ENCODE assay signal across 24 cellular contexts in genomic region chr9:38251036-38251335, GRCh38.
"Had no signal": no experiment of that assay in that cellular context is flagged by ENCODE, and none has a peak within 500 bp of the region (broad histone marks: within the 10 kb centered on the region; RNA-seq: fewer than 3 reads in every experiment).

No MANE protein-coding gene starts in this region.

- H3K4me3 ChIP-seq: left lung, lower lobe of right lung, mucosa of descending colon, right lobe of liver, tibial nerve had no signal

- H3K9me3 Mint-ChIP-seq: activated naive CD4-positive, alpha-beta T cell treated with anti-CD3 and anti-CD28 coated beads, Interleukin-2, amount 50 U/mL, for 72 hours; activated T-cell treated with anti-CD3 and anti-CD28 coated beads, Interleukin-2, amount 50 U/mL, for 72 hours; central memory CD8-positive, alpha-beta T cell; dendritic cell treated with granulocyte-macrophage colony-stimulating factor and Interleukin-4, amounts not matched to agents 40 ng/mL and 50 ng/mL, for 4 days; natural killer cell treated with Interleukin-12 subunit alpha and Interleukin-12 subunit beta and Interleukin-15 and Interleukin-18, amount 100 ng/mL, for 72 hours had no signal

- H3K4me1 Mint-ChIP-seq: activated CD4-positive, alpha-beta T cell treated with anti-CD3 and anti-CD28 coated beads for 36 hours; activated CD8-positive, alpha-beta memory T cell treated with anti-CD3 and anti-CD28 coated beads, Interleukin-2, amount 10 ng/mL, durations not matched to agents 7 days and 5 days; central memory CD8-positive, alpha-beta T cell had no signal

- DNase-seq: activated CD4-positive, alpha-beta T cell treated with anti-CD3 and anti-CD28 coated beads for 36 hours; activated CD4-positive, CD25-positive, alpha-beta regulatory T cell; activated CD8-positive, alpha-beta memory T cell treated with anti-CD3 and anti-CD28 coated beads, Interleukin-2, amount 10 ng/mL, durations not matched to agents 7 days and 5 days; activated CD8-positive, alpha-beta T cell treated with anti-CD3 and anti-CD28 coated beads, Interleukin-2, amount 10 ng/mL, durations not matched to agents 7 days and 5 days; activated naive CD4-positive, alpha-beta T cell; activated T-cell treated with anti-CD3 and anti-CD28 coated beads for 4 hours; activated T-cell treated with anti-CD3 and anti-CD28 coated beads, Interleukin-2, amount 50 U/mL, for 72 hours; endodermal cell; foreskin keratinocyte; left lung; lower lobe of right lung; mesenchymal stem cell; mucosa of descending colon; right lobe of liver; stimulated activated CD4-positive, alpha-beta T cell treated with anti-CD3 and anti-CD28 coated beads, Interleukin-2, amount 100 ng/mL, for 48 hours; stimulated activated naive CD4-positive, alpha-beta T cell treated with Interleukin-2 at 50 U/mL for 16 hours had no signal

- H3K27ac Mint-ChIP-seq: activated CD4-positive, alpha-beta T cell treated with anti-CD3 and anti-CD28 coated beads for 36 hours; activated CD8-positive, alpha-beta memory T cell treated with anti-CD3 and anti-CD28 coated beads, Interleukin-2, amount 10 ng/mL, durations not matched to agents 7 days and 5 days; activated CD8-positive, alpha-beta T cell treated with anti-CD3 and anti-CD28 coated beads, Interleukin-2, amount 10 ng/mL, durations not matched to agents 7 days and 5 days; activated naive CD4-positive, alpha-beta T cell treated with anti-CD3 and anti-CD28 coated beads, Interleukin-2, amount 50 U/mL, for 72 hours; activated T-cell treated with anti-CD3 and anti-CD28 coated beads, Interleukin-2, amount 50 U/mL, for 72 hours; dendritic cell treated with granulocyte-macrophage colony-stimulating factor and Interleukin-4, amounts not matched to agents 40 ng/mL and 50 ng/mL, for 4 days; endodermal cell; natural killer cell treated with Interleukin-12 subunit alpha and Interleukin-12 subunit beta and Interleukin-15 and Interleukin-18, amount 100 ng/mL, for 72 hours; progenitor cell of endocrine pancreas had no signal

- H3K27ac ChIP-seq: foreskin keratinocyte, left lung, lower lobe of right lung, right lobe of liver, tibial nerve had no signal

- H3K27me3 Mint-ChIP-seq: dendritic cell treated with granulocyte-macrophage colony-stimulating factor and Interleukin-4, amounts not matched to agents 40 ng/mL and 50 ng/mL, for 4 days had no signal

- FAIRE-seq: bronchial epithelial cell had no signal

- H3K4me3 Mint-ChIP-seq: activated CD4-positive, alpha-beta T cell treated with anti-CD3 and anti-CD28 coated beads for 36 hours; activated CD8-positive, alpha-beta memory T cell treated with anti-CD3 and anti-CD28 coated beads, Interleukin-2, amount 10 ng/mL, durations not matched to agents 7 days and 5 days; activated CD8-positive, alpha-beta T cell treated with anti-CD3 and anti-CD28 coated beads, Interleukin-2, amount 10 ng/mL, durations not matched to agents 7 days and 5 days; activated T-cell treated with anti-CD3 and anti-CD28 coated beads, Interleukin-2, amount 50 U/mL, for 72 hours; central memory CD8-positive, alpha-beta T cell; dendritic cell treated with granulocyte-macrophage colony-stimulating factor and Interleukin-4, amounts not matched to agents 40 ng/mL and 50 ng/mL, for 4 days; endodermal cell; natural killer cell treated with Interleukin-12 subunit alpha and Interleukin-12 subunit beta and Interleukin-15 and Interleukin-18, amount 100 ng/mL, for 72 hours had no signal

- ATAC-seq: activated CD4-positive, alpha-beta T cell treated with anti-CD3 and anti-CD28 coated beads for 36 hours; activated CD8-positive, alpha-beta memory T cell treated with anti-CD3 and anti-CD28 coated beads, Interleukin-2, amount 10 ng/mL, durations not matched to agents 7 days and 5 days; activated CD8-positive, alpha-beta T cell treated with anti-CD3 and anti-CD28 coated beads, Interleukin-2, amount 10 ng/mL, durations not matched to agents 7 days and 5 days; activated naive CD4-positive, alpha-beta T cell treated with anti-CD3 and anti-CD28 coated beads, Interleukin-2, amount 50 U/mL, for 72 hours; activated T-cell treated with anti-CD3 and anti-CD28 coated beads, Interleukin-2, amount 50 U/mL, for 72 hours; esophagus mucosa; foreskin keratinocyte; left lung; lower lobe of right lung; mucosa of descending colon; natural killer cell treated with Interleukin-12 subunit alpha and Interleukin-12 subunit beta and Interleukin-15 and Interleukin-18, amount 100 ng/mL, for 72 hours; right lobe of liver had no signal

- H3K9me3 ChIP-seq: left lung, lower lobe of right lung, mucosa of descending colon, right lobe of liver had no signal

- H3K4me1 ChIP-seq: foreskin keratinocyte, left lung, lower lobe of right lung, right lobe of liver, tibial nerve had no signal

- H3K36me3 ChIP-seq: left lung, lower lobe of right lung, right lobe of liver, tibial nerve had no signal

- H3K36me3 Mint-ChIP-seq: activated CD8-positive, alpha-beta memory T cell treated with anti-CD3 and anti-CD28 coated beads, Interleukin-2, amount 10 ng/mL, durations not matched to agents 7 days and 5 days; activated naive CD4-positive, alpha-beta T cell treated with anti-CD3 and anti-CD28 coated beads, Interleukin-2, amount 50 U/mL, for 72 hours; natural killer cell treated with Interleukin-12 subunit alpha and Interleukin-12 subunit beta and Interleukin-15 and Interleukin-18, amount 100 ng/mL, for 72 hours had no signal

- H3K27me3 ChIP-seq: left lung, right lobe of liver, tibial nerve had no signal
